ENCODE assay signal across 17 cellular contexts in genomic region chr6:42345696-42346416, GRCh38.
A peak's percentile ranks its signal among the peaks of the same experiment; 100 is the strongest.
DNase-seq lines count a peak whose midpoint lies in the region; ATAC-seq lines count a peak whose summit lies in the region.
"Had no signal": no experiment of that assay in that cellular context is flagged by ENCODE, and none has a peak within 500 bp of the region (broad histone marks: within the 10 kb centered on the region; RNA-seq: fewer than 3 reads in every experiment).

No MANE protein-coding gene starts in this region.

- H3K27me3 Mint-ChIP-seq in T-cell = no peaks in the 10 kb centered on the region
- H3K27me3 Mint-ChIP-seq in activated naive CD8-positive, alpha-beta T cell treated with anti-CD3 and anti-CD28 coated beads for 36 hours = no peaks in the 10 kb centered on the region
- no peaks in the 10 kb centered on the region for H3K27me3 Mint-ChIP-seq in stimulated activated naive CD8-positive, alpha-beta T cell treated with anti-CD3 and anti-CD28 coated beads, Interleukin-15, Interleukin-2, amounts not matched to agents 100 ng/mL and 50 ng/mL, for 24 hours

- peaks cover 38 to 52% (median 52%) of the 10 kb centered on the region in 3 donors for H3K4me1 Mint-ChIP-seq in T-cell
- peaks cover 20% of the 10 kb centered on the region for H3K4me1 Mint-ChIP-seq in activated naive CD8-positive, alpha-beta T cell treated with anti-CD3 and anti-CD28 coated beads for 36 hours
- H3K4me1 Mint-ChIP-seq in stimulated activated naive CD8-positive, alpha-beta T cell treated with anti-CD3 and anti-CD28 coated beads, Interleukin-15, Interleukin-2, amounts not matched to agents 100 ng/mL and 50 ng/mL, for 24 hours (ENCODE audit: low read depth) = peaks cover 45% of the 10 kb centered on the region

- peaks cover 22% of the 10 kb centered on the region for H3K36me3 Mint-ChIP-seq in T-cell
- peaks cover 11% of the 10 kb centered on the region for H3K36me3 Mint-ChIP-seq in activated naive CD8-positive, alpha-beta T cell treated with anti-CD3 and anti-CD28 coated beads for 36 hours
- no peaks in the 10 kb centered on the region for H3K36me3 Mint-ChIP-seq in stimulated activated naive CD8-positive, alpha-beta T cell treated with anti-CD3 and anti-CD28 coated beads, Interleukin-15, Interleukin-2, amounts not matched to agents 100 ng/mL and 50 ng/mL, for 24 hours (ENCODE audit: low read depth)

- no peak overlapping the region for H3K4me3 ChIP-seq in effector memory CD4-positive, alpha-beta T cell (ENCODE audit: insufficient read depth, low read depth, low read length, poor library complexity, severe bottlenecking)
- H3K4me3 ChIP-seq: ascending aorta, lung, ovary, vagina had no signal

- no peaks in the 10 kb centered on the region for H3K4me1 ChIP-seq in effector memory CD4-positive, alpha-beta T cell (ENCODE audit: control insufficient read depth, insufficient read depth, low read length, poor library complexity, severe bottlenecking)
- H3K4me1 ChIP-seq: ascending aorta, vagina had no signal

- peak in 2 of 4 experiments; percentile 54 to 76 for ATAC-seq in T-cell (replicated peaks in 1 of 4)
- no peak for ATAC-seq in GM19023 (IDR thresholded peaks at IDR 0.05; ENCODE audit: unreplicated experiment)

- peak; percentile 19 for DNase-seq in activated gamma-delta T cell treated with Interleukin-2 at 50 U/mL for 16 hours
- no peak for DNase-seq in activated gamma-delta T cell (lab: John Stamatoyannopoulos, UW)
- DNase-seq in T-cell = no peak
- peak; percentile 49 for DNase-seq in activated naive CD8-positive, alpha-beta T cell treated with anti-CD3 and anti-CD28 coated beads for 36 hours
- no peak for DNase-seq in effector memory CD4-positive, alpha-beta T cell
- no peak for DNase-seq in NCI-H2107 (lab: John Stamatoyannopoulos, UW)
- DNase-seq: activated CD4-positive, CD25-positive, alpha-beta regulatory T cell; NCI-H2081 treated with DMSO at 0.1 percent for 48 hours; NCI-H524; ovary; SHP77 treated with DMSO at 0.1 percent for 48 hours; stimulated activated CD4-positive, alpha-beta T cell treated with anti-CD3 and anti-CD28 coated beads, Interleukin-1b, Interleukin-23, amount 100 ng/mL, for 48 hours had no signal

- CTCF ChIA-PET in T-cell (lab: Charles Lee) = no interaction called here

- peak overlapping the region; percentile 63 to 74 for H3K27ac Mint-ChIP-seq in T-cell
- H3K27ac Mint-ChIP-seq in activated naive CD8-positive, alpha-beta T cell treated with anti-CD3 and anti-CD28 coated beads for 36 hours = peak overlapping the region; percentile 52
- H3K27ac Mint-ChIP-seq in stimulated activated naive CD8-positive, alpha-beta T cell treated with anti-CD3 and anti-CD28 coated beads, Interleukin-15, Interleukin-2, amounts not matched to agents 100 ng/mL and 50 ng/mL, for 24 hours = peak overlapping the region; percentile 26

- POLR2A ChIA-PET in T-cell (lab: Charles Lee) = interaction anchor here in 1 of 2 donors (0.5 kb wide), 1 partner anchor 476 kb away, joined by 3 read pairs; no protein-coding TSS in a partner anchor

- H3K9me3 Mint-ChIP-seq in T-cell = no peaks in the 10 kb centered on the region
- no peaks in the 10 kb centered on the region for H3K9me3 Mint-ChIP-seq in activated naive CD8-positive, alpha-beta T cell treated with anti-CD3 and anti-CD28 coated beads for 36 hours
- H3K9me3 Mint-ChIP-seq in stimulated activated naive CD8-positive, alpha-beta T cell treated with anti-CD3 and anti-CD28 coated beads, Interleukin-15, Interleukin-2, amounts not matched to agents 100 ng/mL and 50 ng/mL, for 24 hours = no peaks in the 10 kb centered on the region

- H3K36me3 ChIP-seq in effector memory CD4-positive, alpha-beta T cell (ENCODE audit: control insufficient read depth, insufficient read depth, low read length) = no peaks in the 10 kb centered on the region
- H3K36me3 ChIP-seq: ascending aorta, ovary, vagina had no signal

- peak overlapping the region in 1 of 3 donors; percentile 1 for H3K4me3 Mint-ChIP-seq in T-cell
- H3K4me3 Mint-ChIP-seq in activated naive CD8-positive, alpha-beta T cell treated with anti-CD3 and anti-CD28 coated beads for 36 hours = peak overlapping the region; percentile 51
- no peak overlapping the region for H3K4me3 Mint-ChIP-seq in stimulated activated naive CD8-positive, alpha-beta T cell treated with anti-CD3 and anti-CD28 coated beads, Interleukin-15, Interleukin-2, amounts not matched to agents 100 ng/mL and 50 ng/mL, for 24 hours

- no peaks in the 10 kb centered on the region for H3K9me3 ChIP-seq in effector memory CD4-positive, alpha-beta T cell (ENCODE audit: control insufficient read depth, low read length)
- H3K9me3 ChIP-seq: ascending aorta, ovary, vagina had no signal

- no peaks in the 10 kb centered on the region for H3K27me3 ChIP-seq in effector memory CD4-positive, alpha-beta T cell (replicated peaks; ENCODE audit: control insufficient read depth, insufficient read depth, low read length, poor library complexity, severe bottlenecking)
- H3K27me3 ChIP-seq: ascending aorta, ovary, vagina had no signal

- no peak overlapping the region for H3K27ac ChIP-seq in effector memory CD4-positive, alpha-beta T cell (ENCODE audit: insufficient read depth, low read length, poor library complexity, severe bottlenecking)
- H3K27ac ChIP-seq: ascending aorta, ovary, vagina had no signal

Comparison
In these comparisons a context has a peak if more than half of its experiments do, and no peak if none do; other contexts are left out.
1. DNase-seq: peak in activated gamma-delta T cell treated with Interleukin-2 at 50 U/mL for 16 hours (single experiment) and activated naive CD8-positive, alpha-beta T cell treated with anti-CD3 and anti-CD28 coated beads for 36 hours (single experiment); none in activated gamma-delta T cell (single experiment), T-cell (0 of 34), effector memory CD4-positive, alpha-beta T cell (0 of 3) and NCI-H2107 (single experiment).
2. Peak in every context shown above with its lines, with median percentiles within 50 percentile points of each other: H3K27ac Mint-ChIP-seq.